15 cellular contexts compared by ENCODE assay signal in genomic region chr1:89727517-89728312, GRCh38.
DNase-seq lines count a peak whose midpoint lies in the region; ATAC-seq, FAIRE-seq and TF ChIP-seq lines count a peak whose summit lies in the region.
"Had no signal": no experiment of that assay in that cellular context is flagged by ENCODE, and none has a peak within 500 bp of the region (broad histone marks: within the 10 kb centered on the region; RNA-seq: fewer than 3 reads in every experiment).

No MANE protein-coding gene starts in this region.

- peaks cover 80% of the 10 kb centered on the region for H3K4me1 Mint-ChIP-seq in activated naive CD4-positive, alpha-beta T cell treated with anti-CD3 and anti-CD28 coated beads, Interleukin-2, amount 50 U/mL, for 24 hours
- peaks cover 78% of the 10 kb centered on the region for H3K4me1 Mint-ChIP-seq in activated naive CD4-positive, alpha-beta T cell treated with anti-CD3 and anti-CD28 coated beads for 36 hours (ENCODE audit: low read depth)
- H3K4me1 Mint-ChIP-seq in central memory CD8-positive, alpha-beta T cell: peaks cover 64% of the 10 kb centered on the region
- H3K4me1 Mint-ChIP-seq in stimulated activated naive B cell treated with anti-CD40 and anti-IgM and Interleukin-4, amounts not matched to agents 10 μg/mL and 1 μg/mL and 100 μg/mL, for 72 hours: peaks cover 52 to 62% of the 10 kb centered on the region in 2 donors

- H2AFZ ChIP-seq in DND-41 (ENCODE audit: low read depth, low read length): no peak overlapping the region; the same call in 1 of the 2 replicates

- H3K9me3 Mint-ChIP-seq in activated naive CD4-positive, alpha-beta T cell treated with anti-CD3 and anti-CD28 coated beads, Interleukin-2, amount 50 U/mL, for 24 hours: peaks cover 14% of the 10 kb centered on the region
- peaks cover 3% of the 10 kb centered on the region for H3K9me3 Mint-ChIP-seq in activated naive CD4-positive, alpha-beta T cell treated with anti-CD3 and anti-CD28 coated beads for 36 hours
- H3K9me3 Mint-ChIP-seq in central memory CD8-positive, alpha-beta T cell: no peaks in the 10 kb centered on the region
- H3K9me3 Mint-ChIP-seq in stimulated activated naive B cell treated with anti-CD40 and anti-IgM and Interleukin-4, amounts not matched to agents 10 μg/mL and 1 μg/mL and 100 μg/mL, for 72 hours: peaks cover 7 to 10% of the 10 kb centered on the region in 2 donors
- H3K9me3 Mint-ChIP-seq: memory B cell, nephron had no signal

- H3K27me3 ChIP-seq in DND-41 (ENCODE audit: insufficient read depth, low read length, poor library complexity) (no peaks in the 10 kb centered on the region), pancreas (no peaks in the 10 kb centered on the region)
- H3K27me3 ChIP-seq: SJSA1 had no signal

- H3K4me2 ChIP-seq in DND-41 (ENCODE audit: insufficient read depth, low read length): 0 out of 2 replicates have a peak overlapping the region, but pooled peaks have one; percentile 18

- H3K4me1 ChIP-seq in DND-41 (ENCODE audit: insufficient read depth, low read length) (peaks cover 16% of the 10 kb centered on the region), pancreas (no peaks in the 10 kb centered on the region)

- TF ChIP-seq CTCF in DND-41 (IDR thresholded peaks at IDR 0.05; ENCODE audit: borderline replicate concordance, extremely low read depth, low read length, poor library complexity, severe bottlenecking): no peak
- TF ChIP-seq CTCF in foreskin fibroblast (IDR thresholded peaks at IDR 0.05; ENCODE audit: low read depth, low read length): no peak
- no peak for TF ChIP-seq CTCF in pancreas (IDR thresholded peaks at IDR 0.05)
- TF ChIP-seq CTCF in D721Med (IDR thresholded peaks at IDR 0.05; ENCODE audit: insufficient read depth, missing control alignments): no peak

- H3K27ac Mint-ChIP-seq in activated naive CD4-positive, alpha-beta T cell treated with anti-CD3 and anti-CD28 coated beads, Interleukin-2, amount 50 U/mL, for 24 hours: peak overlapping the region; percentile 94
- H3K27ac Mint-ChIP-seq in activated naive CD4-positive, alpha-beta T cell treated with anti-CD3 and anti-CD28 coated beads for 36 hours: no peak overlapping the region
- H3K27ac Mint-ChIP-seq in central memory CD8-positive, alpha-beta T cell (ENCODE audit: low read depth): peak overlapping the region; percentile 8
- peak overlapping the region; percentile 37 for H3K27ac Mint-ChIP-seq in stimulated activated naive B cell treated with anti-CD40 and anti-IgM and Interleukin-4, amounts not matched to agents 10 μg/mL and 1 μg/mL and 100 μg/mL, for 72 hours
- H3K27ac Mint-ChIP-seq: memory B cell, nephron had no signal

- CTCF ChIA-PET in activated naive CD4-positive, alpha-beta T cell treated with anti-CD3 and anti-CD28 coated beads for 36 hours (lab: Charles Lee): interaction anchor here (1.3 to 3.0 kb wide), 3 partner anchors 35 to 111 kb away, joined by 5 to 12 read pairs (median 9); partner anchors contain the start of gene LRRC8C

- DNase-seq in activated naive CD4-positive, alpha-beta T cell treated with anti-CD3 and anti-CD28 coated beads for 36 hours: no peak
- DNase-seq in DND-41 (no peak), foreskin fibroblast (no peak), pancreas (no peak), D721Med (ENCODE audit: insufficient read length, low spot score) (no peak)
- no peak for DNase-seq in central memory CD8-positive, alpha-beta T cell (ENCODE audit: low spot score in 2 of 2)
- DNase-seq in stimulated activated naive B cell treated with anti-CD40 and anti-IgM and Interleukin-4, amounts not matched to agents 10 μg/mL and 1 μg/mL and 100 μg/mL, for 72 hours: no peak
- DNase-seq: activated effector memory CD4-positive, alpha-beta T cell treated with Interleukin-2 at 50 U/mL for 16 hours; NCI-H1417; NCI-H69 had no signal

- H3K36me3 Mint-ChIP-seq in activated naive CD4-positive, alpha-beta T cell treated with anti-CD3 and anti-CD28 coated beads, Interleukin-2, amount 50 U/mL, for 24 hours: peaks cover 22% of the 10 kb centered on the region
- H3K36me3 Mint-ChIP-seq in activated naive CD4-positive, alpha-beta T cell treated with anti-CD3 and anti-CD28 coated beads for 36 hours (ENCODE audit: low read depth): peaks cover 13% of the 10 kb centered on the region
- peaks cover 3% of the 10 kb centered on the region for H3K36me3 Mint-ChIP-seq in central memory CD8-positive, alpha-beta T cell (ENCODE audit: insufficient read depth)
- H3K36me3 Mint-ChIP-seq in stimulated activated naive B cell treated with anti-CD40 and anti-IgM and Interleukin-4, amounts not matched to agents 10 μg/mL and 1 μg/mL and 100 μg/mL, for 72 hours: peaks cover 8 to 36% of the 10 kb centered on the region in 2 donors
- H3K36me3 Mint-ChIP-seq: memory B cell had no signal

- no peak overlapping the region for H3K4me3 Mint-ChIP-seq in activated naive CD4-positive, alpha-beta T cell treated with anti-CD3 and anti-CD28 coated beads, Interleukin-2, amount 50 U/mL, for 24 hours
- H3K4me3 Mint-ChIP-seq in activated naive CD4-positive, alpha-beta T cell treated with anti-CD3 and anti-CD28 coated beads for 36 hours: no peak overlapping the region
- no peak overlapping the region for H3K4me3 Mint-ChIP-seq in central memory CD8-positive, alpha-beta T cell
- H3K4me3 Mint-ChIP-seq in stimulated activated naive B cell treated with anti-CD40 and anti-IgM and Interleukin-4, amounts not matched to agents 10 μg/mL and 1 μg/mL and 100 μg/mL, for 72 hours: no peak overlapping the region
- H3K4me3 Mint-ChIP-seq: memory B cell, nephron had no signal

- H3K9ac ChIP-seq in DND-41 (ENCODE audit: low read depth, low read length): no peak overlapping the region

- intact Hi-C loops in activated naive CD4-positive, alpha-beta T cell treated with anti-CD3 and anti-CD28 coated beads for 36 hours (cut with micrococcal nuclease): no loop called here
- intact Hi-C loops in pancreas (cut with DNase I): no loop called here

- H3K9me3 ChIP-seq in DND-41 (ENCODE audit: insufficient read depth, low read length, severe bottlenecking): no peaks in the 10 kb centered on the region
- no peaks in the 10 kb centered on the region for H3K9me3 ChIP-seq in pancreas

- H3K27ac ChIP-seq in DND-41 (ENCODE audit: low read length) (no peak overlapping the region), pancreas (no peak overlapping the region)
- H3K27ac ChIP-seq: SJSA1 had no signal

- WGBS in pancreas, 2 donors: 64 to 68% methylated on average over 12 of the region's 12 CpGs

- ATAC-seq in DND-41 (ENCODE audit: insufficient read depth, low read depth) (no peak), pancreas (no peak)
- no peak for ATAC-seq in central memory CD8-positive, alpha-beta T cell (replicated peaks; ENCODE audit: extremely low read depth, poor library complexity, severe bottlenecking)
- ATAC-seq in stimulated activated naive B cell treated with anti-CD40 and anti-IgM and Interleukin-4, amounts not matched to agents 10 μg/mL and 1 μg/mL and 100 μg/mL, for 72 hours (replicated peaks): no peak

- FAIRE-seq in pancreas (lab: Jason Lieb, UNC) (no peak), D721Med (lab: Jason Lieb, UNC) (no peak)
- FAIRE-seq: colon had no signal

- H3K36me3 ChIP-seq in DND-41 (ENCODE audit: insufficient read depth, low read length): no peaks in the 10 kb centered on the region
- no peaks in the 10 kb centered on the region for H3K36me3 ChIP-seq in pancreas
- H3K36me3 ChIP-seq: SJSA1 had no signal

- H3K4me3 ChIP-seq in DND-41 (ENCODE audit: low read depth in 1 of 2, low read length in 2 of 2): no peak overlapping the region
- no peak overlapping the region for H3K4me3 ChIP-seq in foreskin fibroblast (ENCODE audit: low read depth in 1 of 2, low read length in 2 of 2)
- no peak overlapping the region for H3K4me3 ChIP-seq in pancreas
- H3K4me3 ChIP-seq: SJSA1 had no signal

- no peaks in the 10 kb centered on the region for H3K79me2 ChIP-seq in DND-41 (ENCODE audit: insufficient read depth, low read length)

- H3K27me3 Mint-ChIP-seq in activated naive CD4-positive, alpha-beta T cell treated with anti-CD3 and anti-CD28 coated beads, Interleukin-2, amount 50 U/mL, for 24 hours: no peaks in the 10 kb centered on the region
- no peaks in the 10 kb centered on the region for H3K27me3 Mint-ChIP-seq in activated naive CD4-positive, alpha-beta T cell treated with anti-CD3 and anti-CD28 coated beads for 36 hours (ENCODE audit: low read depth)
- H3K27me3 Mint-ChIP-seq in central memory CD8-positive, alpha-beta T cell: no peaks in the 10 kb centered on the region
- H3K27me3 Mint-ChIP-seq in stimulated activated naive B cell treated with anti-CD40 and anti-IgM and Interleukin-4, amounts not matched to agents 10 μg/mL and 1 μg/mL and 100 μg/mL, for 72 hours: no peaks in the 10 kb centered on the region
- H3K27me3 Mint-ChIP-seq: memory B cell had no signal

- no peaks in the 10 kb centered on the region for H4K20me1 ChIP-seq in DND-41 (ENCODE audit: insufficient read depth, low read length)
